In the genomic region with DNA sequence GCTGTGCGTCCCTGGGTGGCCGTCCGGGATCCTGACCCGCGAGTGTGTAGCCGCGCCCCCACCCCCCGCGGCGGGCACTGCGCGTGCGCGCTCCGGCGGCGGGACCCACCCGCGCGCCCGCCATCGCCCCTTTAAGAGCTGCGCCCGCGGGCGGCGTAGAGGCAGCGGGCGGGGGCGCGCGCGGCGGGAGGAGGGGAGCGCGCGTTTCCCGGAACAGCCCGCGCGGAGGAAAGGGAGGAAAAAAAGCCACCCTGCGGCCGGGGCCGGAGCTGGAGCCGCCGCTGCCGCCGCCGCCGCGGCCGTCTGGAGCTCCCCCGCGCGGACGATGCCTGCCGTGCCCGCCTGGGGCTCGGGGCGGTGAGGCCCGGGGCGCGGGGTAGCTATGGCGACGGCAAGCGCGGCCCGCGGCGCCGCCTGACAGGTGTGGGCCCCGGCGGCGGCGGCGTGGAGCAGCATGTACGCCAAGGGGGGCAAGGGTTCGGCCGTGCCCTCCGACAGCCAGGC, we compare ENCODE assay signal across 1 cellular context.
A peak's percentile ranks its signal among the peaks of the same experiment; 100 is the strongest.
TF ChIP-seq lines count a peak whose summit lies in the region.

SSBP4 (plus strand) TSS at position 204 of the 504 bp plus-strand sequence; CDS start at position 455, 251 bp downstream.

TF ChIP-seq in GM12878, 131 proteins besides CTCF, POLR2A, EP300 and RAD21 (continued from another document and continues in another):
- TF ChIP-seq, protein P1, sequence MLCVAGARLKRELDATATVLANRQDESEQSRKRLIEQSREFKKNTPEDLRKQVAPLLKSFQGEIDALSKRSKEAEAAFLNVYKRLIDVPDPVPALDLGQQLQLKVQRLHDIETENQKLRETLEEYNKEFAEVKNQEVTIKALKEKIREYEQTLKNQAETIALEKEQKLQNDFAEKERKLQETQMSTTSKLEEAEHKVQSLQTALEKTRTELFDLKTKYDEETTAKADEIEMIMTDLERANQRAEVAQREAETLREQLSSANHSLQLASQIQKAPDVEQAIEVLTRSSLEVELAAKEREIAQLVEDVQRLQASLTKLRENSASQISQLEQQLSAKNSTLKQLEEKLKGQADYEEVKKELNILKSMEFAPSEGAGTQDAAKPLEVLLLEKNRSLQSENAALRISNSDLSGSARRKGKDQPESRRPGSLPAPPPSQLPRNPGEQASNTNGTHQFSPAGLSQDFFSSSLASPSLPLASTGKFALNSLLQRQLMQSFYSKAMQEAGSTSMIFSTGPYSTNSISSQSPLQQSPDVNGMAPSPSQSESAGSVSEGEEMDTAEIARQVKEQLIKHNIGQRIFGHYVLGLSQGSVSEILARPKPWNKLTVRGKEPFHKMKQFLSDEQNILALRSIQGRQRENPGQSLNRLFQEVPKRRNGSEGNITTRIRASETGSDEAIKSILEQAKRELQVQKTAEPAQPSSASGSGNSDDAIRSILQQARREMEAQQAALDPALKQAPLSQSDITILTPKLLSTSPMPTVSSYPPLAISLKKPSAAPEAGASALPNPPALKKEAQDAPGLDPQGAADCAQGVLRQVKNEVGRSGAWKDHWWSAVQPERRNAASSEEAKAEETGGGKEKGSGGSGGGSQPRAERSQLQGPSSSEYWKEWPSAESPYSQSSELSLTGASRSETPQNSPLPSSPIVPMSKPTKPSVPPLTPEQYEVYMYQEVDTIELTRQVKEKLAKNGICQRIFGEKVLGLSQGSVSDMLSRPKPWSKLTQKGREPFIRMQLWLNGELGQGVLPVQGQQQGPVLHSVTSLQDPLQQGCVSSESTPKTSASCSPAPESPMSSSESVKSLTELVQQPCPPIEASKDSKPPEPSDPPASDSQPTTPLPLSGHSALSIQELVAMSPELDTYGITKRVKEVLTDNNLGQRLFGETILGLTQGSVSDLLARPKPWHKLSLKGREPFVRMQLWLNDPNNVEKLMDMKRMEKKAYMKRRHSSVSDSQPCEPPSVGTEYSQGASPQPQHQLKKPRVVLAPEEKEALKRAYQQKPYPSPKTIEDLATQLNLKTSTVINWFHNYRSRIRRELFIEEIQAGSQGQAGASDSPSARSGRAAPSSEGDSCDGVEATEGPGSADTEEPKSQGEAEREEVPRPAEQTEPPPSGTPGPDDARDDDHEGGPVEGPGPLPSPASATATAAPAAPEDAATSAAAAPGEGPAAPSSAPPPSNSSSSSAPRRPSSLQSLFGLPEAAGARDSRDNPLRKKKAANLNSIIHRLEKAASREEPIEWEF (IDR thresholded peaks at IDR 0.05; ENCODE audit: insufficient replicate concordance, low read depth, low read length): no peak
- no peak for TF ChIP-seq SUPT20H (IDR thresholded peaks at IDR 0.05; ENCODE audit: borderline replicate concordance, control insufficient read depth, low read depth, low read length)
- TF ChIP-seq ZNF274 (IDR thresholded peaks at IDR 0.05; ENCODE audit: insufficient read depth, insufficient read length): no peak
- no peak for TF ChIP-seq YY1 (IDR thresholded peaks at IDR 0.05; ENCODE audit: low read depth, low read length)
- TF ChIP-seq BRCA1 (IDR thresholded peaks at IDR 0.05; ENCODE audit: low read depth, low read length): no peak
- TF ChIP-seq, protein P2, sequence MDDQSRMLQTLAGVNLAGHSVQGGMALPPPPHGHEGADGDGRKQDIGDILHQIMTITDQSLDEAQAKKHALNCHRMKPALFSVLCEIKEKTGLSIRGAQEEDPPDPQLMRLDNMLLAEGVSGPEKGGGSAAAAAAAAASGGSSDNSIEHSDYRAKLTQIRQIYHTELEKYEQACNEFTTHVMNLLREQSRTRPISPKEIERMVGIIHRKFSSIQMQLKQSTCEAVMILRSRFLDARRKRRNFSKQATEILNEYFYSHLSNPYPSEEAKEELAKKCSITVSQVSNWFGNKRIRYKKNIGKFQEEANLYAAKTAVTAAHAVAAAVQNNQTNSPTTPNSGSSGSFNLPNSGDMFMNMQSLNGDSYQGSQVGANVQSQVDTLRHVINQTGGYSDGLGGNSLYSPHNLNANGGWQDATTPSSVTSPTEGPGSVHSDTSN (IDR thresholded peaks at IDR 0.05; ENCODE audit: insufficient replicate concordance, low read depth, low read length): no peak
- TF ChIP-seq, protein P3, sequence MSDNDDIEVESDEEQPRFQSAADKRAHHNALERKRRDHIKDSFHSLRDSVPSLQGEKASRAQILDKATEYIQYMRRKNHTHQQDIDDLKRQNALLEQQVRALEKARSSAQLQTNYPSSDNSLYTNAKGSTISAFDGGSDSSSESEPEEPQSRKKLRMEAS (IDR thresholded peaks at IDR 0.05; ENCODE audit: low read depth, low read length): peak; percentile 50; the same call in 1 of the 2 replicates
- no peak for TF ChIP-seq SUZ12 (IDR thresholded peaks at IDR 0.05; ENCODE audit: unreplicated experiment)
- TF ChIP-seq ATF3 (IDR thresholded peaks at IDR 0.05; ENCODE audit: borderline replicate concordance, extremely low read depth, low read depth, low read length): no peak
- TF ChIP-seq, protein P4, sequence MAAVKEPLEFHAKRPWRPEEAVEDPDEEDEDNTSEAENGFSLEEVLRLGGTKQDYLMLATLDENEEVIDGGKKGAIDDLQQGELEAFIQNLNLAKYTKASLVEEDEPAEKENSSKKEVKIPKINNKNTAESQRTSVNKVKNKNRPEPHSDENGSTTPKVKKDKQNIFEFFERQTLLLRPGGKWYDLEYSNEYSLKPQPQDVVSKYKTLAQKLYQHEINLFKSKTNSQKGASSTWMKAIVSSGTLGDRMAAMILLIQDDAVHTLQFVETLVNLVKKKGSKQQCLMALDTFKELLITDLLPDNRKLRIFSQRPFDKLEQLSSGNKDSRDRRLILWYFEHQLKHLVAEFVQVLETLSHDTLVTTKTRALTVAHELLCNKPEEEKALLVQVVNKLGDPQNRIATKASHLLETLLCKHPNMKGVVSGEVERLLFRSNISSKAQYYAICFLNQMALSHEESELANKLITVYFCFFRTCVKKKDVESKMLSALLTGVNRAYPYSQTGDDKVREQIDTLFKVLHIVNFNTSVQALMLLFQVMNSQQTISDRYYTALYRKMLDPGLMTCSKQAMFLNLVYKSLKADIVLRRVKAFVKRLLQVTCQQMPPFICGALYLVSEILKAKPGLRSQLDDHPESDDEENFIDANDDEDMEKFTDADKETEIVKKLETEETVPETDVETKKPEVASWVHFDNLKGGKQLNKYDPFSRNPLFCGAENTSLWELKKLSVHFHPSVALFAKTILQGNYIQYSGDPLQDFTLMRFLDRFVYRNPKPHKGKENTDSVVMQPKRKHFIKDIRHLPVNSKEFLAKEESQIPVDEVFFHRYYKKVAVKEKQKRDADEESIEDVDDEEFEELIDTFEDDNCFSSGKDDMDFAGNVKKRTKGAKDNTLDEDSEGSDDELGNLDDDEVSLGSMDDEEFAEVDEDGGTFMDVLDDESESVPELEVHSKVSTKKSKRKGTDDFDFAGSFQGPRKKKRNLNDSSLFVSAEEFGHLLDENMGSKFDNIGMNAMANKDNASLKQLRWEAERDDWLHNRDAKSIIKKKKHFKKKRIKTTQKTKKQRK (IDR thresholded peaks at IDR 0.05; ENCODE audit: low read depth, low read length): no peak
- TF ChIP-seq CBFB (IDR thresholded peaks at IDR 0.05; ENCODE audit: low read depth): no peak
- TF ChIP-seq, protein P5, sequence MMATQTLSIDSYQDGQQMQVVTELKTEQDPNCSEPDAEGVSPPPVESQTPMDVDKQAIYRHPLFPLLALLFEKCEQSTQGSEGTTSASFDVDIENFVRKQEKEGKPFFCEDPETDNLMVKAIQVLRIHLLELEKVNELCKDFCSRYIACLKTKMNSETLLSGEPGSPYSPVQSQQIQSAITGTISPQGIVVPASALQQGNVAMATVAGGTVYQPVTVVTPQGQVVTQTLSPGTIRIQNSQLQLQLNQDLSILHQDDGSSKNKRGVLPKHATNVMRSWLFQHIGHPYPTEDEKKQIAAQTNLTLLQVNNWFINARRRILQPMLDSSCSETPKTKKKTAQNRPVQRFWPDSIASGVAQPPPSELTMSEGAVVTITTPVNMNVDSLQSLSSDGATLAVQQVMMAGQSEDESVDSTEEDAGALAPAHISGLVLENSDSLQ (IDR thresholded peaks at IDR 0.05): no peak
- no peak for TF ChIP-seq RBBP5 (conservative IDR thresholded peaks at IDR 0.05)
- no peak for TF ChIP-seq KAT2A (conservative IDR thresholded peaks at IDR 0.05; ENCODE audit: control insufficient read depth, low read depth, low read length)
- no peak for TF ChIP-seq ZBTB11 (CRISPR knock-in tag; IDR thresholded peaks at IDR 0.05)
- no peak for TF ChIP-seq RUNX3 (IDR thresholded peaks at IDR 0.05; ENCODE audit: low read length)
- no peak for TF ChIP-seq ATF7 (IDR thresholded peaks at IDR 0.05; ENCODE audit: low read depth)
- peak; percentile 98 for TF ChIP-seq IKZF1 (conservative IDR thresholded peaks at IDR 0.05)
- TF ChIP-seq, protein P6, sequence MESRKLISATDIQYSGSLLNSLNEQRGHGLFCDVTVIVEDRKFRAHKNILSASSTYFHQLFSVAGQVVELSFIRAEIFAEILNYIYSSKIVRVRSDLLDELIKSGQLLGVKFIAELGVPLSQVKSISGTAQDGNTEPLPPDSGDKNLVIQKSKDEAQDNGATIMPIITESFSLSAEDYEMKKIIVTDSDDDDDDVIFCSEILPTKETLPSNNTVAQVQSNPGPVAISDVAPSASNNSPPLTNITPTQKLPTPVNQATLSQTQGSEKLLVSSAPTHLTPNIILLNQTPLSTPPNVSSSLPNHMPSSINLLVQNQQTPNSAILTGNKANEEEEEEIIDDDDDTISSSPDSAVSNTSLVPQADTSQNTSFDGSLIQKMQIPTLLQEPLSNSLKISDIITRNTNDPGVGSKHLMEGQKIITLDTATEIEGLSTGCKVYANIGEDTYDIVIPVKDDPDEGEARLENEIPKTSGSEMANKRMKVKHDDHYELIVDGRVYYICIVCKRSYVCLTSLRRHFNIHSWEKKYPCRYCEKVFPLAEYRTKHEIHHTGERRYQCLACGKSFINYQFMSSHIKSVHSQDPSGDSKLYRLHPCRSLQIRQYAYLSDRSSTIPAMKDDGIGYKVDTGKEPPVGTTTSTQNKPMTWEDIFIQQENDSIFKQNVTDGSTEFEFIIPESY (IDR thresholded peaks at IDR 0.05): no peak
- TF ChIP-seq E2F8 (IDR thresholded peaks at IDR 0.05; ENCODE audit: low read depth, partially characterized antibody): no peak
- TF ChIP-seq, protein P7, sequence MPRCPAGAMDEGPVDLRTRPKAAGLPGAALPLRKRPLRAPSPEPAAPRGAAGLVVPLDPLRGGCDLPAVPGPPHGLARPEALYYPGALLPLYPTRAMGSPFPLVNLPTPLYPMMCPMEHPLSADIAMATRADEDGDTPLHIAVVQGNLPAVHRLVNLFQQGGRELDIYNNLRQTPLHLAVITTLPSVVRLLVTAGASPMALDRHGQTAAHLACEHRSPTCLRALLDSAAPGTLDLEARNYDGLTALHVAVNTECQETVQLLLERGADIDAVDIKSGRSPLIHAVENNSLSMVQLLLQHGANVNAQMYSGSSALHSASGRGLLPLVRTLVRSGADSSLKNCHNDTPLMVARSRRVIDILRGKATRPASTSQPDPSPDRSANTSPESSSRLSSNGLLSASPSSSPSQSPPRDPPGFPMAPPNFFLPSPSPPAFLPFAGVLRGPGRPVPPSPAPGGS (IDR thresholded peaks at IDR 0.05; ENCODE audit: borderline replicate concordance, insufficient read depth, low read depth, low read length, poor library complexity, severe bottlenecking): no peak
- TF ChIP-seq PML (IDR thresholded peaks at IDR 0.05; ENCODE audit: low read length): no peak
- TF ChIP-seq RFX5 (IDR thresholded peaks at IDR 0.05; ENCODE audit: low read depth, low read length): no peak
- no peak for TF ChIP-seq GABPA (IDR thresholded peaks at IDR 0.05; ENCODE audit: low read depth)
- no peak for TF ChIP-seq ATF2 (IDR thresholded peaks at IDR 0.05; ENCODE audit: low read length)
- no peak for TF ChIP-seq ZZZ3 (IDR thresholded peaks at IDR 0.05; ENCODE audit: control insufficient read depth, insufficient read length, low read depth)
- TF ChIP-seq PAX8 (IDR thresholded peaks at IDR 0.05): no peak
